ENCODE assay signal across 24 cellular contexts in genomic region chr7:75694636-75695035, GRCh38.
"Had no signal": no experiment of that assay in that cellular context is flagged by ENCODE, and none has a peak within 500 bp of the region (broad histone marks: within the 10 kb centered on the region; RNA-seq: fewer than 3 reads in every experiment).

No MANE protein-coding gene starts in this region.

- H3K9ac ChIP-seq: parathyroid adenoma had no signal

- H3K4me1 ChIP-seq: gastrocnemius medialis, left lung, parathyroid adenoma, psoas muscle, right lobe of liver had no signal

- DNase-seq: effector memory CD4-positive, alpha-beta T cell; gastrocnemius medialis; glutamatergic neuron; islet precursor cell; left lung; mesenchymal stem cell; midbrain; occipital lobe; psoas muscle; retina; right lobe of liver; spleen; stimulated activated CD4-positive, alpha-beta T cell treated with anti-CD3 and anti-CD28 coated beads, Interleukin-2, amount 100 ng/mL, for 24 hours; stimulated activated CD4-positive, alpha-beta T cell treated with anti-CD3 and anti-CD28 coated beads, Interleukin-4, amount 100 ng/mL, for 4 hours; stimulated activated naive B cell treated with anti-CD40 and anti-IgM and Interleukin-4, amounts not matched to agents 10 μg/mL and 1 μg/mL and 100 μg/mL, for 72 hours; stimulated activated naive CD8-positive, alpha-beta T cell treated with anti-CD3 and anti-CD28 coated beads, Interleukin-15, amount 100 ng/mL, for 72 hours; trophoblast cell had no signal

- H3K4me3 ChIP-seq: gastrocnemius medialis, left lung, lung, psoas muscle, right lobe of liver, spleen, thoracic aorta had no signal

- H3K36me3 ChIP-seq: gastrocnemius medialis, left lung, right lobe of liver, spleen, thoracic aorta had no signal

- H2AFZ ChIP-seq: parathyroid adenoma had no signal

- H3K79me2 ChIP-seq: parathyroid adenoma had no signal

- H3K27ac ChIP-seq: gastrocnemius medialis, left lung, parathyroid adenoma, psoas muscle, right lobe of liver, spleen had no signal

- H3K9me3 ChIP-seq: gastrocnemius medialis, left lung, psoas muscle, right lobe of liver, spleen, thoracic aorta had no signal

- FAIRE-seq: endometrium, urothelium cell line had no signal

- H3K27me3 ChIP-seq: left lung, right lobe of liver, spleen had no signal

- ATAC-seq: esophagus mucosa; gastrocnemius medialis; left lung; natural killer cell treated with Interleukin-12 subunit alpha and Interleukin-12 subunit beta and Interleukin-15 and Interleukin-18, amount 100 ng/mL, for 72 hours; psoas muscle; right lobe of liver; stimulated activated naive B cell treated with anti-CD40 and anti-IgM and Interleukin-4, amounts not matched to agents 10 μg/mL and 1 μg/mL and 100 μg/mL, for 72 hours; stimulated activated naive CD8-positive, alpha-beta T cell treated with anti-CD3 and anti-CD28 coated beads, Interleukin-15, amount 100 ng/mL, for 72 hours had no signal
